ENCODE assay signal across 19 cellular contexts in genomic region chr7:138814806-138815332, GRCh38. TPM values are rescaled to one million over a fixed set of nuclear protein-coding genes. Genes with fewer than 3 reads are reported as not detected.
DNase-seq lines count a peak whose midpoint lies in the region; ATAC-seq lines count a peak whose summit lies in the region.
"Had no signal": no experiment of that assay in that cellular context is flagged by ENCODE, and none has a peak within 500 bp of the region (broad histone marks: within the 10 kb centered on the region; RNA-seq: fewer than 3 reads in every experiment).

No MANE protein-coding gene starts in this region.

- no peak for DNase-seq in activated naive CD4-positive, alpha-beta T cell treated with anti-CD3 and anti-CD28 coated beads, Interleukin-2, amount 10 ng/mL, durations not matched to agents 7 days and 5 days
- no peak for DNase-seq in activated naive CD4-positive, alpha-beta T cell treated with anti-CD3 and anti-CD28 coated beads for 36 hours
- DNase-seq in foreskin melanocyte (peak; percentile 2), GM19238 (ENCODE audit: insufficient read length, low spot score) (no peak), A172 (ENCODE audit: low spot score) (no peak)
- DNase-seq in stimulated activated effector memory CD8-positive, alpha-beta T cell treated with anti-CD3 and anti-CD28 coated beads, Interleukin-12 subunit alpha, Interleukin-12 subunit beta, amount 100 ng/mL, for 72 hours (ENCODE audit: low spot score in 2 of 2) = no peak
- DNase-seq: COR-L47, GF-D8, NCI-H1930, NCI-H2171, NCI-H446 treated with DMSO at 0.1 percent for 48 hours, NCI-H748 treated with DMSO at 0.1 percent for 48 hours, PC-3 had no signal

- H3K4me1 Mint-ChIP-seq in activated naive CD4-positive, alpha-beta T cell treated with anti-CD3 and anti-CD28 coated beads, Interleukin-2, amount 10 ng/mL, durations not matched to agents 7 days and 5 days = peaks cover 38% of the 10 kb centered on the region
- H3K4me1 Mint-ChIP-seq in activated naive CD4-positive, alpha-beta T cell treated with anti-CD3 and anti-CD28 coated beads for 36 hours (ENCODE audit: low read depth) = no peaks in the 10 kb centered on the region
- peaks cover 30% of the 10 kb centered on the region for H3K4me1 Mint-ChIP-seq in T-helper 1 cell treated with Interleukin-12 subunit alpha and Interleukin-12 subunit beta and Interleukin-4 antibody, amounts not matched to agents 30 μg/mL and 1 μg/mL, for 36 hours (ENCODE audit: low read depth)
- H3K4me1 Mint-ChIP-seq in stimulated activated effector memory CD8-positive, alpha-beta T cell treated with anti-CD3 and anti-CD28 coated beads, Interleukin-12 subunit alpha, Interleukin-12 subunit beta, amount 100 ng/mL, for 72 hours = no peaks in the 10 kb centered on the region
- H3K4me1 Mint-ChIP-seq: CD14-positive monocyte, GM23338 had no signal

- intact Hi-C loops in activated naive CD4-positive, alpha-beta T cell treated with anti-CD3 and anti-CD28 coated beads for 36 hours (cut with micrococcal nuclease) = no loop called here

- H3K27me3 Mint-ChIP-seq in activated naive CD4-positive, alpha-beta T cell treated with anti-CD3 and anti-CD28 coated beads, Interleukin-2, amount 10 ng/mL, durations not matched to agents 7 days and 5 days = no peaks in the 10 kb centered on the region
- H3K27me3 Mint-ChIP-seq in activated naive CD4-positive, alpha-beta T cell treated with anti-CD3 and anti-CD28 coated beads for 36 hours (ENCODE audit: low read depth) = no peaks in the 10 kb centered on the region
- H3K27me3 Mint-ChIP-seq in T-helper 1 cell treated with Interleukin-12 subunit alpha and Interleukin-12 subunit beta and Interleukin-4 antibody, amounts not matched to agents 30 μg/mL and 1 μg/mL, for 36 hours (ENCODE audit: low read depth) = peaks cover 4% of the 10 kb centered on the region

- ATAC-seq in stimulated activated effector memory CD8-positive, alpha-beta T cell treated with anti-CD3 and anti-CD28 coated beads, Interleukin-12 subunit alpha, Interleukin-12 subunit beta, amount 100 ng/mL, for 72 hours = peak; percentile 36
- ATAC-seq in GM19463 (IDR thresholded peaks at IDR 0.05; ENCODE audit: unreplicated experiment) = no peak
- ATAC-seq: GM23338, PC-3, Right ventricle myocardium inferior had no signal

- peaks cover 1% of the 10 kb centered on the region for H3K9me3 Mint-ChIP-seq in activated naive CD4-positive, alpha-beta T cell treated with anti-CD3 and anti-CD28 coated beads, Interleukin-2, amount 10 ng/mL, durations not matched to agents 7 days and 5 days
- H3K9me3 Mint-ChIP-seq in activated naive CD4-positive, alpha-beta T cell treated with anti-CD3 and anti-CD28 coated beads for 36 hours = peaks cover 4% of the 10 kb centered on the region
- peaks cover 5% of the 10 kb centered on the region for H3K9me3 Mint-ChIP-seq in T-helper 1 cell treated with Interleukin-12 subunit alpha and Interleukin-12 subunit beta and Interleukin-4 antibody, amounts not matched to agents 30 μg/mL and 1 μg/mL, for 36 hours
- no peaks in the 10 kb centered on the region for H3K9me3 Mint-ChIP-seq in stimulated activated effector memory CD8-positive, alpha-beta T cell treated with anti-CD3 and anti-CD28 coated beads, Interleukin-12 subunit alpha, Interleukin-12 subunit beta, amount 100 ng/mL, for 72 hours
- H3K9me3 Mint-ChIP-seq: GM23338 had no signal

- H3K4me3 Mint-ChIP-seq in activated naive CD4-positive, alpha-beta T cell treated with anti-CD3 and anti-CD28 coated beads, Interleukin-2, amount 10 ng/mL, durations not matched to agents 7 days and 5 days = peak overlapping the region; percentile 9
- no peak overlapping the region for H3K4me3 Mint-ChIP-seq in activated naive CD4-positive, alpha-beta T cell treated with anti-CD3 and anti-CD28 coated beads for 36 hours
- H3K4me3 Mint-ChIP-seq in T-helper 1 cell treated with Interleukin-12 subunit alpha and Interleukin-12 subunit beta and Interleukin-4 antibody, amounts not matched to agents 30 μg/mL and 1 μg/mL, for 36 hours = peak overlapping the region; percentile 1
- no peak overlapping the region for H3K4me3 Mint-ChIP-seq in stimulated activated effector memory CD8-positive, alpha-beta T cell treated with anti-CD3 and anti-CD28 coated beads, Interleukin-12 subunit alpha, Interleukin-12 subunit beta, amount 100 ng/mL, for 72 hours
- H3K4me3 Mint-ChIP-seq: CD14-positive monocyte, GM23338 had no signal

- peaks cover 2% of the 10 kb centered on the region for H3K36me3 Mint-ChIP-seq in activated naive CD4-positive, alpha-beta T cell treated with anti-CD3 and anti-CD28 coated beads, Interleukin-2, amount 10 ng/mL, durations not matched to agents 7 days and 5 days
- no peaks in the 10 kb centered on the region for H3K36me3 Mint-ChIP-seq in activated naive CD4-positive, alpha-beta T cell treated with anti-CD3 and anti-CD28 coated beads for 36 hours (ENCODE audit: low read depth)
- no peaks in the 10 kb centered on the region for H3K36me3 Mint-ChIP-seq in T-helper 1 cell treated with Interleukin-12 subunit alpha and Interleukin-12 subunit beta and Interleukin-4 antibody, amounts not matched to agents 30 μg/mL and 1 μg/mL, for 36 hours (ENCODE audit: low read depth)
- H3K36me3 Mint-ChIP-seq in stimulated activated effector memory CD8-positive, alpha-beta T cell treated with anti-CD3 and anti-CD28 coated beads, Interleukin-12 subunit alpha, Interleukin-12 subunit beta, amount 100 ng/mL, for 72 hours = no peaks in the 10 kb centered on the region
- H3K36me3 Mint-ChIP-seq: CD14-positive monocyte had no signal

- H3K27ac Mint-ChIP-seq in activated naive CD4-positive, alpha-beta T cell treated with anti-CD3 and anti-CD28 coated beads, Interleukin-2, amount 10 ng/mL, durations not matched to agents 7 days and 5 days = no peak overlapping the region
- H3K27ac Mint-ChIP-seq in activated naive CD4-positive, alpha-beta T cell treated with anti-CD3 and anti-CD28 coated beads for 36 hours = no peak overlapping the region
- peak overlapping the region; percentile 0 for H3K27ac Mint-ChIP-seq in T-helper 1 cell treated with Interleukin-12 subunit alpha and Interleukin-12 subunit beta and Interleukin-4 antibody, amounts not matched to agents 30 μg/mL and 1 μg/mL, for 36 hours
- H3K27ac Mint-ChIP-seq in stimulated activated effector memory CD8-positive, alpha-beta T cell treated with anti-CD3 and anti-CD28 coated beads, Interleukin-12 subunit alpha, Interleukin-12 subunit beta, amount 100 ng/mL, for 72 hours = no peak overlapping the region
- H3K27ac Mint-ChIP-seq: CD14-positive monocyte, GM23338 had no signal

- CTCF ChIA-PET in activated naive CD4-positive, alpha-beta T cell treated with anti-CD3 and anti-CD28 coated beads, Interleukin-2, amount 10 ng/mL, durations not matched to agents 7 days and 5 days (lab: Charles Lee) = interaction anchor here (0.7 kb wide), 1 partner anchor 859 kb away, joined by 3 read pairs; no protein-coding TSS in a partner anchor
- CTCF ChIA-PET in activated naive CD4-positive, alpha-beta T cell treated with anti-CD3 and anti-CD28 coated beads for 36 hours (lab: Charles Lee) = interaction anchor here (0.6 kb wide), 1 partner anchor 62 kb away, joined by 3 read pairs; no protein-coding TSS in a partner anchor

RNA-seq across cellular contexts. Expression of gene ATP6V0A4, which starts 16.9 kb away (rescaled TPM):
- total RNA-seq in activated naive CD4-positive, alpha-beta T cell treated with anti-CD3 and anti-CD28 coated beads for 36 hours = not detected
- 1.3 and 1.5 TPM in 2 replicates for total RNA-seq in A172 (2014; rRNA removed; shearing (Covaris generic))
- total RNA-seq: A673, Right ventricle myocardium inferior had no signal

RNA-seq across cellular contexts. Expression of gene TMEM213, which starts 17.1 kb away (rescaled TPM):
- total RNA-seq in activated naive CD4-positive, alpha-beta T cell treated with anti-CD3 and anti-CD28 coated beads for 36 hours = not detected
- not detected in 2 replicates for total RNA-seq in A172 (2014; rRNA removed; shearing (Covaris generic))
- total RNA-seq: A673, GM23338, PC-3, Right ventricle myocardium inferior had no signal

Comparison
In these comparisons a context has a peak if more than half of its experiments do, and no peak if none do; other contexts are left out.
1. H3K4me3 Mint-ChIP-seq: peak in activated naive CD4-positive, alpha-beta T cell treated with anti-CD3 and anti-CD28 coated beads, Interleukin-2, amount 10 ng/mL, durations not matched to agents 7 days and 5 days (single experiment) and T-helper 1 cell treated with Interleukin-12 subunit alpha and Interleukin-12 subunit beta and Interleukin-4 antibody, amounts not matched to agents 30 μg/mL and 1 μg/mL, for 36 hours (single experiment); none in activated naive CD4-positive, alpha-beta T cell treated with anti-CD3 and anti-CD28 coated beads for 36 hours (single experiment) and stimulated activated effector memory CD8-positive, alpha-beta T cell treated with anti-CD3 and anti-CD28 coated beads, Interleukin-12 subunit alpha, Interleukin-12 subunit beta, amount 100 ng/mL, for 72 hours (single experiment).